28 cellular contexts compared by ENCODE assay signal in the genomic region with DNA sequence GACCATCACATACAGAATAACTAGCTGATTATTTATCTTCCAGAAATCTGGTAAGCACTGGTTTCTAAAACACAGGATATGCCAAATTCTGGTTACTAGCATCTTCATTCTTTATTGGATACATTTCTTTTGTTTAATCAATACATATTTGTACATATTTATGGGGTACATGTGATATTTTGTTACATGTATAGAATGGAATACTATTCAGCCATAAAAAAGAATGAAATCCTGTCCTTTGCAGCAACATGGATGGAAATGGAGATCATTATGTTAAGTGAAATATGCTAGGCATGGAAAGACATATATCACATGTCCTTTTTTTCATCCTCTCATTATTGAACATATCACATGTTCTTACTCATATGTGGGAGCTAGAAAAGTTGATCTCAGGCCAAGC.
"Had no signal": no experiment of that assay in that cellular context is flagged by ENCODE, and none has a peak within 500 bp of the region (broad histone marks: within the 10 kb centered on the region; RNA-seq: fewer than 3 reads in every experiment).

No MANE protein-coding gene starts in this region.

- H3K4me2 ChIP-seq: neural progenitor cell had no signal

- H3K36me3 ChIP-seq: neural progenitor cell, ovary, right lobe of liver, sigmoid colon, suprapubic skin, tibial artery, transverse colon, upper lobe of right lung, uterus had no signal

- H3K4me3 Mint-ChIP-seq: naive thymus-derived CD8-positive, alpha-beta T cell; nephron; neural progenitor cell; stimulated activated effector memory CD8-positive, alpha-beta T cell treated with anti-CD3 and anti-CD28 coated beads, Interleukin-12 subunit alpha, Interleukin-12 subunit beta, amount 100 ng/mL, for 72 hours; stimulated activated naive CD8-positive, alpha-beta T cell treated with anti-CD3 and anti-CD28 coated beads, Interleukin-15, amount 100 ng/mL, for 72 hours; type B pancreatic cell had no signal

- DNase-seq: naive thymus-derived CD8-positive, alpha-beta T cell; occipital lobe; ovary; psoas muscle; right cardiac atrium; right lobe of liver; sigmoid colon; small intestine; stimulated activated CD4-positive, alpha-beta T cell treated with anti-CD3 and anti-CD28 coated beads, Interleukin-15, amount 100 ng/mL, for 24 hours; stimulated activated CD4-positive, alpha-beta T cell treated with anti-CD3 and anti-CD28 coated beads, Interleukin-2, amount 100 ng/mL, for 24 hours; stimulated activated CD4-positive, alpha-beta T cell treated with anti-CD3 and anti-CD28 coated beads, Interleukin-2, amount 100 ng/mL, for 48 hours; stimulated activated CD4-positive, alpha-beta T cell treated with anti-CD3 and anti-CD28 coated beads, Interleukin-4, amount 100 ng/mL, for 24 hours; stimulated activated naive CD4-positive, alpha-beta T cell; stimulated activated naive CD8-positive, alpha-beta T cell treated with anti-CD3 and anti-CD28 coated beads, Interleukin-15, amount 100 ng/mL, for 72 hours; stimulated activated naive CD8-positive, alpha-beta T cell treated with anti-CD3 and anti-CD28 coated beads, Interleukin-15, Interleukin-2, amounts not matched to agents 100 U/mL and 50 U/mL, for 24 hours; substantia nigra; testis; tibial artery; transverse colon; upper lobe of right lung; uterus had no signal

- H3K4me1 ChIP-seq: neural progenitor cell, parathyroid adenoma, psoas muscle, right lobe of liver, testis, upper lobe of right lung, uterus had no signal

- H3K4me3 ChIP-seq: neural progenitor cell, ovary, psoas muscle, right lobe of liver, sigmoid colon, suprapubic skin, testis, tibial artery, transverse colon, upper lobe of right lung, uterus had no signal

- H3K27me3 ChIP-seq: neural progenitor cell, ovary, right lobe of liver, sigmoid colon, suprapubic skin, testis, tibial artery, transverse colon, upper lobe of right lung, uterus had no signal

- H3K36me3 Mint-ChIP-seq: naive thymus-derived CD8-positive, alpha-beta T cell; neural progenitor cell; stimulated activated effector memory CD8-positive, alpha-beta T cell treated with anti-CD3 and anti-CD28 coated beads, Interleukin-12 subunit alpha, Interleukin-12 subunit beta, amount 100 ng/mL, for 72 hours; type B pancreatic cell had no signal

- H3K9me3 ChIP-seq: ovary, psoas muscle, right lobe of liver, sigmoid colon, suprapubic skin, testis, tibial artery, transverse colon, upper lobe of right lung, uterus had no signal

- H3K9ac ChIP-seq: neural progenitor cell, parathyroid adenoma had no signal

- H3K9me3 Mint-ChIP-seq: naive thymus-derived CD8-positive, alpha-beta T cell; nephron; stimulated activated effector memory CD8-positive, alpha-beta T cell treated with anti-CD3 and anti-CD28 coated beads, Interleukin-12 subunit alpha, Interleukin-12 subunit beta, amount 100 ng/mL, for 72 hours; stimulated activated naive CD8-positive, alpha-beta T cell treated with anti-CD3 and anti-CD28 coated beads, Interleukin-15, amount 100 ng/mL, for 72 hours; type B pancreatic cell had no signal

- H3K79me2 ChIP-seq: parathyroid adenoma had no signal

- H3K27ac ChIP-seq: neural progenitor cell, ovary, parathyroid adenoma, psoas muscle, right lobe of liver, sigmoid colon, suprapubic skin, testis, tibial artery, transverse colon, upper lobe of right lung, uterus had no signal

- FAIRE-seq: small intestine had no signal

- H3K27me3 Mint-ChIP-seq: naive thymus-derived CD8-positive, alpha-beta T cell; stimulated activated naive CD8-positive, alpha-beta T cell treated with anti-CD3 and anti-CD28 coated beads, Interleukin-15, amount 100 ng/mL, for 72 hours had no signal

- ATAC-seq: naive thymus-derived CD8-positive, alpha-beta T cell; psoas muscle; right cardiac atrium; right lobe of liver; stimulated activated effector memory CD8-positive, alpha-beta T cell treated with anti-CD3 and anti-CD28 coated beads, Interleukin-12 subunit alpha, Interleukin-12 subunit beta, amount 100 ng/mL, for 72 hours; stimulated activated naive CD8-positive, alpha-beta T cell treated with anti-CD3 and anti-CD28 coated beads, Interleukin-15, amount 100 ng/mL, for 72 hours; stimulated activated naive CD8-positive, alpha-beta T cell treated with anti-CD3 and anti-CD28 coated beads, Interleukin-15, Interleukin-2, amounts not matched to agents 100 U/mL and 50 U/mL, for 24 hours; upper lobe of right lung had no signal

- H2AFZ ChIP-seq: neural progenitor cell, parathyroid adenoma had no signal

- H3K27ac Mint-ChIP-seq: nephron; neural progenitor cell; progenitor cell of endocrine pancreas; stimulated activated effector memory CD8-positive, alpha-beta T cell treated with anti-CD3 and anti-CD28 coated beads, Interleukin-12 subunit alpha, Interleukin-12 subunit beta, amount 100 ng/mL, for 72 hours; stimulated activated naive CD8-positive, alpha-beta T cell treated with anti-CD3 and anti-CD28 coated beads, Interleukin-15, amount 100 ng/mL, for 72 hours; type B pancreatic cell had no signal
